In the genomic region with DNA sequence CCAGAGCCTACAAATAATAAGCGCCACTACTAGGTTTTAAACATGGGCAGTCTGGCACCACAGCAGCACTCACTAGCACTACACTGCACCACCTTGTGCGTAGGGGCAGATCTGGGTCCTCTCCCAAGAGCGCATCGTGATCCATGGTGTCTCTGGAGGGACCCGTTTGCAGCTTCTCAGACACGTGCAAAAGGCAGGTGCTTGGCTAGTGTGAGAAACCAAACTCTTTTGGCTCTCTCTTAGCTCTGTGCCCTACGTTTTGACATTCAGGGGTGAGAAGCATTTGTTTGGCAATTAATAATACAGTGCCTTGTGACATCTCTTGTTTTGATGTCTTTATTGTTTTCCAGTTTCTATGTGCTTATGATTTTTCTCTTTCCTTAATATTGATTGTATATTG, we compare ENCODE assay signal across 31 cellular contexts.
A peak's percentile ranks its signal among the peaks of the same experiment; 100 is the strongest.
DNase-seq lines count a peak whose midpoint lies in the region; ATAC-seq and TF ChIP-seq lines count a peak whose summit lies in the region.
"Had no signal": no experiment of that assay in that cellular context is flagged by ENCODE, and none has a peak within 500 bp of the region (broad histone marks: within the 10 kb centered on the region; RNA-seq: fewer than 3 reads in every experiment).

No MANE protein-coding gene starts in this region.

- H3K4me1 Mint-ChIP-seq in chondrocyte (ENCODE audit: low read depth) = no peaks in the 10 kb centered on the region
- H3K4me1 Mint-ChIP-seq in activated CD8-positive, alpha-beta memory T cell treated with anti-CD3 and anti-CD28 coated beads, Interleukin-2, amount 10 ng/mL, durations not matched to agents 7 days and 5 days = no peaks in the 10 kb centered on the region
- H3K4me1 Mint-ChIP-seq: B cell; CD14-positive monocyte; CD4-positive, alpha-beta memory T cell; CD4-positive, CD25-positive, alpha-beta regulatory T cell; CD8-positive, alpha-beta memory T cell had no signal

- no peak for DNase-seq in psoas muscle
- no peak for DNase-seq in gastrocnemius medialis
- DNase-seq in chondrocyte (ENCODE audit: low spot score) = no peak
- no peak for DNase-seq in activated CD8-positive, alpha-beta memory T cell treated with anti-CD3 and anti-CD28 coated beads, Interleukin-2, amount 10 ng/mL, durations not matched to agents 7 days and 5 days
- DNase-seq: 8988T; ACHN; AML-193; BE2C; C1 segment of cervical spinal cord; Caco-2; Calu3; CD4-positive, alpha-beta memory T cell; CD4-positive, alpha-beta T cell; CD4-positive, CD25-positive, alpha-beta regulatory T cell; CD8-positive, alpha-beta memory T cell; CD8-positive, alpha-beta T cell; COR-L47; DMS 273 treated with DMSO at 0.1 percent for 48 hours; DMS153; DMS53; DMS79; DMS79 treated with DMSO at 0.1 percent for 48 hours; DND-41; EL had no signal

- ATAC-seq in psoas muscle = peak in 3 of 4 donors; percentile 62 to 71 (median 67)
- ATAC-seq in gastrocnemius medialis = peak; percentile 51 to 63
- no peak for ATAC-seq in activated CD8-positive, alpha-beta memory T cell treated with anti-CD3 and anti-CD28 coated beads, Interleukin-2, amount 10 ng/mL, durations not matched to agents 7 days and 5 days
- ATAC-seq: A549; CD8-positive, alpha-beta T cell had no signal

- H3K4me3 Mint-ChIP-seq in chondrocyte (ENCODE audit: unreplicated experiment) = no peak overlapping the region
- no peak overlapping the region for H3K4me3 Mint-ChIP-seq in activated CD8-positive, alpha-beta memory T cell treated with anti-CD3 and anti-CD28 coated beads, Interleukin-2, amount 10 ng/mL, durations not matched to agents 7 days and 5 days
- H3K4me3 Mint-ChIP-seq: B cell; CD14-positive monocyte; CD4-positive, alpha-beta memory T cell; CD4-positive, alpha-beta T cell; CD4-positive, CD25-positive, alpha-beta regulatory T cell; CD8-positive, alpha-beta memory T cell; CD8-positive, alpha-beta T cell had no signal

- no peaks in the 10 kb centered on the region for H3K9me3 Mint-ChIP-seq in chondrocyte (ENCODE audit: low read depth)
- H3K9me3 Mint-ChIP-seq in activated CD8-positive, alpha-beta memory T cell treated with anti-CD3 and anti-CD28 coated beads, Interleukin-2, amount 10 ng/mL, durations not matched to agents 7 days and 5 days (ENCODE audit: low read depth) = no peaks in the 10 kb centered on the region
- H3K9me3 Mint-ChIP-seq: CD4-positive, alpha-beta T cell; CD8-positive, alpha-beta memory T cell; CD8-positive, alpha-beta T cell had no signal

- H3K27me3 Mint-ChIP-seq in chondrocyte (ENCODE audit: low read depth) = peaks cover 26% of the 10 kb centered on the region
- peaks cover 6% of the 10 kb centered on the region for H3K27me3 Mint-ChIP-seq in activated CD8-positive, alpha-beta memory T cell treated with anti-CD3 and anti-CD28 coated beads, Interleukin-2, amount 10 ng/mL, durations not matched to agents 7 days and 5 days

- H3K27ac Mint-ChIP-seq in chondrocyte (ENCODE audit: unreplicated experiment) = no peak overlapping the region
- H3K27ac Mint-ChIP-seq in activated CD8-positive, alpha-beta memory T cell treated with anti-CD3 and anti-CD28 coated beads, Interleukin-2, amount 10 ng/mL, durations not matched to agents 7 days and 5 days = no peak overlapping the region
- H3K27ac Mint-ChIP-seq: B cell; CD14-positive monocyte; CD4-positive, alpha-beta memory T cell; CD4-positive, alpha-beta T cell; CD4-positive, CD25-positive, alpha-beta regulatory T cell; CD8-positive, alpha-beta memory T cell; CD8-positive, alpha-beta T cell had no signal

- in situ Hi-C loops in gastrocnemius medialis (cut with MboI; ENCODE audit: low sequenced_read_pairs in 4 of 4) = loop anchor here (25.0 kb wide), 2 partner anchors 146 to 771 kb away; no protein-coding TSS in a partner anchor

- H3K4me3 ChIP-seq in psoas muscle = no peak overlapping the region
- no peak overlapping the region for H3K4me3 ChIP-seq in gastrocnemius medialis
- H3K4me3 ChIP-seq: A549; BLaER1; BLaER1 treated with 17β-estradiol and CSF1 and Interleukin-3, amounts not matched to agents 10 nM and 100 nM had no signal

- intact Hi-C loops in psoas muscle (cut with DNase I) = no loop called here
- intact Hi-C loops in gastrocnemius medialis (cut with DNase I; ENCODE audit: low total_unique reads) = no loop called here

- TF ChIP-seq POLR2A in gastrocnemius medialis (IDR thresholded peaks at IDR 0.05) = no peak

- H3K4me1 ChIP-seq in psoas muscle = peaks cover 18% of the 10 kb centered on the region
- peaks cover 0 to 12% of the 10 kb centered on the region in 2 donors for H3K4me1 ChIP-seq in gastrocnemius medialis
- H3K4me1 ChIP-seq: A549; BE2C; BLaER1; BLaER1 treated with 17β-estradiol and CSF1 and Interleukin-3, amounts not matched to agents 10 nM and 100 nM; Caco-2 had no signal

- H3K27me3 ChIP-seq in psoas muscle (ENCODE audit: insufficient read depth in 3 of 3, low read length in 2 of 3) = no peaks in the 10 kb centered on the region
- H3K27me3 ChIP-seq in gastrocnemius medialis = no peaks in the 10 kb centered on the region
- H3K27me3 ChIP-seq: BE2C; BLaER1; BLaER1 treated with 17β-estradiol and CSF1 and Interleukin-3, amounts not matched to agents 10 nM and 100 nM had no signal

- no peak overlapping the region for H3K27ac ChIP-seq in psoas muscle
- no peak overlapping the region for H3K27ac ChIP-seq in gastrocnemius medialis
- H3K27ac ChIP-seq: 22Rv1; A549; BLaER1; BLaER1 treated with 17β-estradiol and CSF1 and Interleukin-3, amounts not matched to agents 10 nM and 100 nM; C4-2B had no signal

- CTCF ChIA-PET in activated CD8-positive, alpha-beta memory T cell treated with anti-CD3 and anti-CD28 coated beads, Interleukin-2, amount 10 ng/mL, durations not matched to agents 7 days and 5 days (lab: Charles Lee) = no interaction called here

- no peaks in the 10 kb centered on the region for H3K36me3 Mint-ChIP-seq in chondrocyte (ENCODE audit: low read depth)
- H3K36me3 Mint-ChIP-seq in activated CD8-positive, alpha-beta memory T cell treated with anti-CD3 and anti-CD28 coated beads, Interleukin-2, amount 10 ng/mL, durations not matched to agents 7 days and 5 days = no peaks in the 10 kb centered on the region
- H3K36me3 Mint-ChIP-seq: CD14-positive monocyte; CD4-positive, alpha-beta memory T cell; CD4-positive, CD25-positive, alpha-beta regulatory T cell; CD8-positive, alpha-beta memory T cell; CD8-positive, alpha-beta T cell had no signal

- 51 to 57% (median 54%) methylated on average over 7 of the region's 7 CpGs for WGBS in psoas muscle, 3 donors

- H3K36me3 ChIP-seq in psoas muscle (ENCODE audit: insufficient read depth in 1 of 2, low read depth in 1 of 2) (no peaks in the 10 kb centered on the region), gastrocnemius medialis (no peaks in the 10 kb centered on the region)
- H3K36me3 ChIP-seq: BE2C; BLaER1; BLaER1 treated with 17β-estradiol and CSF1 and Interleukin-3, amounts not matched to agents 10 nM and 100 nM had no signal

- TF ChIP-seq CTCF in psoas muscle (IDR thresholded peaks at IDR 0.05) (no peak), gastrocnemius medialis (IDR thresholded peaks at IDR 0.05 in 4 of 5, conservative IDR thresholded peaks at IDR 0.05 in 1 of 5) (no peak), chondrocyte (IDR thresholded peaks at IDR 0.05) (no peak)

- H3K9me3 ChIP-seq in psoas muscle (no peaks in the 10 kb centered on the region), gastrocnemius medialis (no peaks in the 10 kb centered on the region)
- H3K9me3 ChIP-seq: A549; BE2C; BLaER1; BLaER1 treated with 17β-estradiol and CSF1 and Interleukin-3, amounts not matched to agents 10 nM and 100 nM; Caco-2 had no signal
